Comparison of ENCODE assay signal across 8 cellular contexts in the genomic region with DNA sequence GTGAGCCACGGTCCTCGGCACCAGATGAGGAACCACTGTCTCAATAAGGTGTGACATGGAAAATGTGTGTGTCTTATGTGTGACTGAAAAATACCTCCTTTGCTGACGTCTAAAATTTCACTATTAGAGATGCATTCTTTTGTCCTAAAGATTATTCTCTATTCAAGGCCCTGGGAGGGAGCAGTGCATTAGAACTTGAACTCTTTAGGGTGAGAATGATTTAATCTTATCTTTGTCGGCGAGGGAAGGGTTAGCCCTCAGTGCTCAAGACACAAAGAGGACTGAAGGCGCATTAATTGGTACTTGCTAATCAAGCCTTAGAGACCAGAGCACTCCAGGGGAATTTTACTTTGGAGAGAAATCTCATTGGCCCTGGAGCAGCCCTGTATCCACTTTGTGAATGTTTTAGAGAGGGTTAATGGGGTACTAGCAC. TPM values are rescaled to one million over a fixed set of nuclear protein-coding genes. Genes with fewer than 3 reads are reported as not detected.
DNase-seq lines count a peak whose midpoint lies in the region; ATAC-seq and TF ChIP-seq lines count a peak whose summit lies in the region.

No MANE protein-coding gene starts in this region.

- H3K36me3 ChIP-seq in psoas muscle (ENCODE audit: insufficient read depth in 1 of 2, low read depth in 1 of 2): no peaks in the 10 kb centered on the region

- TF ChIP-seq CTCF in GM12864 (IDR thresholded peaks at IDR 0.05; ENCODE audit: low read depth, low read length, missing control alignments): no peak
- no peak for TF ChIP-seq CTCF in fibroblast of pulmonary artery (IDR thresholded peaks at IDR 0.05; ENCODE audit: low read length, missing control alignments)
- no peak for TF ChIP-seq CTCF in psoas muscle (IDR thresholded peaks at IDR 0.05)
- TF ChIP-seq CTCF in foreskin keratinocyte (conservative IDR thresholded peaks at IDR 0.05): no peak

- WGBS in psoas muscle, 3 donors: 10 to 16% (median 12%) methylated on average over 6 of the region's 6 CpGs

- peak overlapping the region; percentile 86 for H3K27ac ChIP-seq in psoas muscle
- H3K27ac ChIP-seq in foreskin keratinocyte: no peak overlapping the region

- peak; percentile 6 for ATAC-seq in SK-N-SH treated with all-trans-retinoic acid at 6 μM for 48 hours
- ATAC-seq in psoas muscle: no peak
- ATAC-seq in foreskin keratinocyte: no peak
- ATAC-seq in GM19397 (IDR thresholded peaks at IDR 0.05; ENCODE audit: unreplicated experiment): no peak

- peaks cover 31% of the 10 kb centered on the region for H3K4me1 ChIP-seq in psoas muscle
- H3K4me1 ChIP-seq in foreskin keratinocyte: peaks cover 26% of the 10 kb centered on the region

- intact Hi-C loops in psoas muscle (cut with DNase I): loop anchor here (1.0 to 10.0 kb wide), 7 partner anchors 104 to 997 kb away; no protein-coding TSS in a partner anchor

- H3K9me3 ChIP-seq in psoas muscle: no peaks in the 10 kb centered on the region

- H3K27me3 ChIP-seq in psoas muscle (ENCODE audit: insufficient read depth in 3 of 3, low read length in 2 of 3) (no peaks in the 10 kb centered on the region), foreskin keratinocyte (no peaks in the 10 kb centered on the region)

- DNase-seq in GM12864 (ENCODE audit: low read depth) (no peak), fibroblast of pulmonary artery (ENCODE audit: low read depth) (no peak), psoas muscle (no peak), foreskin keratinocyte (no peak), COR-L47 (lab: John Stamatoyannopoulos, UW) (no peak), dedifferentiated amniotic fluid mesenchymal stem cell (ENCODE audit: extremely low spot score) (no peak)

- peak overlapping the region; percentile 26; the same call in 1 of the 2 replicates for H3K4me3 ChIP-seq in GM12864 (ENCODE audit: low read depth, low read length)
- peak overlapping the region; percentile 62 for H3K4me3 ChIP-seq in fibroblast of pulmonary artery (replicated peaks; ENCODE audit: low read depth, low read length)
- peak overlapping the region; percentile 81 for H3K4me3 ChIP-seq in psoas muscle

TF ChIP-seq in SK-N-SH treated with all-trans-retinoic acid at 6 μM for 48 hours, 23 proteins besides CTCF, POLR2A, EP300 and RAD21:
- no peak for TF ChIP-seq RARB (CRISPR knock-in tag; IDR thresholded peaks at IDR 0.05)
- TF ChIP-seq ZFP3 (CRISPR knock-in tag; IDR thresholded peaks at IDR 0.05): no peak
- no peak for TF ChIP-seq ESRRG (CRISPR knock-in tag; IDR thresholded peaks at IDR 0.05)
- TF ChIP-seq ISL1 (CRISPR knock-in tag; IDR thresholded peaks at IDR 0.05): no peak

RNA-seq across cellular contexts. Expression of gene PLET1, which starts 29.8 kb away (rescaled TPM):
- total RNA-seq in psoas muscle (not detected), foreskin keratinocyte (not detected in 2 replicates)
- polyA plus RNA-seq in psoas muscle (not detected), foreskin keratinocyte (not detected in 2 replicates)

Comparison
In these comparisons a context has a peak if more than half of its experiments do, and no peak if none do; other contexts are left out.
1. H3K4me3 ChIP-seq: peak in every context shown above with its lines; median percentile 81 in psoas muscle; 62 in fibroblast of pulmonary artery; 26 in GM12864.